In genomic region chr11:35005156-35005780, GRCh38 we compare ENCODE assay signal across 16 cellular contexts.
DNase-seq lines count a peak whose midpoint lies in the region; FAIRE-seq and TF ChIP-seq lines count a peak whose summit lies in the region.
"Had no signal": no experiment of that assay in that cellular context is flagged by ENCODE, and none has a peak within 500 bp of the region (broad histone marks: within the 10 kb centered on the region; RNA-seq: fewer than 3 reads in every experiment).

No MANE protein-coding gene starts in this region.

- H3K9me3 Mint-ChIP-seq in progenitor cell of endocrine pancreas (ENCODE audit: low read depth) = no peaks in the 10 kb centered on the region

- H3K4me1 ChIP-seq in A673 (ENCODE audit: insufficient read depth, low read length, poor library complexity, severe bottlenecking) = peaks cover 4% of the 10 kb centered on the region

- TF ChIP-seq CTCF in progenitor cell of endocrine pancreas (IDR thresholded peaks at IDR 0.05; ENCODE audit: unreplicated experiment) (no peak), A673 (conservative IDR thresholded peaks at IDR 0.05; ENCODE audit: low read depth, low read length) (no peak)

- peak; percentile 58 for DNase-seq in D341Med (ENCODE audit: low spot score)
- peak; percentile 48 for DNase-seq in NCI-H2171 (lab: John Stamatoyannopoulos, UW)
- DNase-seq in progenitor cell of endocrine pancreas (ENCODE audit: low spot score, unreplicated experiment) = no peak
- no peak for DNase-seq in A673 (ENCODE audit: low spot score)
- DNase-seq in activated gamma-delta T cell treated with Interleukin-2 at 50 U/mL for 16 hours = no peak
- DNase-seq in activated effector memory CD4-positive, alpha-beta T cell treated with anti-CD3 and anti-CD28 coated beads, Interleukin-2, amount 50 U/mL, for 16 hours = no peak
- DNase-seq in hypothalamus (lab: John Stamatoyannopoulos, UW) = no peak
- DNase-seq: activated T-cell treated with anti-CD3 and anti-CD28 coated beads, Interleukin-2, amount 50 U/mL, for 48 hours; AML-193; DND-41; heart right ventricle; Karpas-422; left ventricle myocardium inferior; stimulated activated naive CD4-positive, alpha-beta T cell treated with Interleukin-2 at 50 U/mL for 16 hours had no signal

- H3K4me3 Mint-ChIP-seq in progenitor cell of endocrine pancreas (ENCODE audit: low read depth) = no peak overlapping the region

- no peaks in the 10 kb centered on the region for H3K9me3 ChIP-seq in A673 (ENCODE audit: low read depth, low read length, poor library complexity, severe bottlenecking)
- H3K9me3 ChIP-seq: heart right ventricle, left ventricle myocardium inferior had no signal

- H3K4me1 Mint-ChIP-seq in progenitor cell of endocrine pancreas (ENCODE audit: low read depth) = peaks cover 27% of the 10 kb centered on the region

- no peaks in the 10 kb centered on the region for H3K27me3 Mint-ChIP-seq in progenitor cell of endocrine pancreas

- no peaks in the 10 kb centered on the region for H3K36me3 ChIP-seq in A673 (ENCODE audit: insufficient read depth, low read length, poor library complexity, severe bottlenecking)
- H3K36me3 ChIP-seq: heart right ventricle, left ventricle myocardium inferior had no signal

- peak; percentile 47 for FAIRE-seq in colon (lab: Jason Lieb, UNC)

- no TSS peak for BruUV-seq in A673 (replicated peaks; lab: Mats Ljungman, UMichigan)

- H3K36me3 Mint-ChIP-seq in progenitor cell of endocrine pancreas (ENCODE audit: insufficient read depth) = no peaks in the 10 kb centered on the region

- H3K27ac ChIP-seq in A673 (ENCODE audit: low read depth, low read length, poor library complexity, severe bottlenecking) = no peak overlapping the region
- H3K27ac ChIP-seq: heart right ventricle, HL-60, left ventricle myocardium inferior had no signal

- POLR2A ChIA-PET in A673 (lab: Charles Lee; ENCODE audit: low non-redundant PET) = no interaction called here

- CTCF ChIA-PET in A673 (lab: Charles Lee) = no interaction called here

- H3K4me3 ChIP-seq in A673 (ENCODE audit: low read depth, low read length, poor library complexity, severe bottlenecking) = no peak overlapping the region
- H3K4me3 ChIP-seq: heart right ventricle, left ventricle myocardium inferior had no signal

- H3K27ac Mint-ChIP-seq in progenitor cell of endocrine pancreas = peak overlapping the region; percentile 79

- H3K27me3 ChIP-seq in A673 (replicated peaks; ENCODE audit: insufficient read depth, low read depth, low read length, poor library complexity) = no peaks in the 10 kb centered on the region
- H3K27me3 ChIP-seq: heart right ventricle had no signal

- intact Hi-C loops in A673 (cut with micrococcal nuclease; ENCODE audit: unreplicated experiment) = no loop called here

Comparison
In these comparisons a context has a peak if more than half of its experiments do, and no peak if none do; other contexts are left out.
1. DNase-seq: peak in D341Med (single experiment) and NCI-H2171 (single experiment); none in progenitor cell of endocrine pancreas (single experiment), A673 (single experiment), activated gamma-delta T cell treated with Interleukin-2 at 50 U/mL for 16 hours (single experiment), activated effector memory CD4-positive, alpha-beta T cell treated with anti-CD3 and anti-CD28 coated beads, Interleukin-2, amount 50 U/mL, for 16 hours (single experiment) and hypothalamus (0 of 51).